Comparison of ENCODE assay signal across 27 cellular contexts in the genomic region with DNA sequence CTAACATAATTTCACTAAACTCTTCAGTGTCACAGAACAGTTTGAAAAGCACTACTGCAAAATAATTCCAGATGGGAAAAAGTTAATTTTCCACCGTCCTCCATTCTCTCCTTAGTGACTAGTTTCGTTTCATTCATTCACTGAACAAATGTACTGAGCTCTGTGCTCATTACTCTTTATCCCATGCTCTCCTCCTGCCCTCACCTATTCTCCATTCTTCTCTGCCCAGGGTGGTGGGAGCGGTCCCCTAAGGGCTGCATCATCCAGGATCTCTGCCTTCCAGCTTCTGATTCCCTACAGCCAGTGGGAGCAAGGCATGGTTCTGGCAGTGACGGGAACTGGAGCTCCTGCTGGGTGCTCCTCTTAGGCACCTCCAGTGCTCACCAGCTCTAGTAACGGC.
"Had no signal": no experiment of that assay in that cellular context is flagged by ENCODE, and none has a peak within 500 bp of the region (broad histone marks: within the 10 kb centered on the region; RNA-seq: fewer than 3 reads in every experiment).

No MANE protein-coding gene starts in this region.

- ATAC-seq: effector memory CD8-positive, alpha-beta T cell; esophagus mucosa; gastrocnemius medialis; heart right ventricle; left cardiac atrium; left lung; left ventricle myocardium superior; lower lobe of right lung; mucosa of descending colon had no signal

- H3K4me1 ChIP-seq: colonic mucosa, esophagus squamous epithelium, gastrocnemius medialis, heart right ventricle, left lung, lower lobe of right lung had no signal

- H3K36me3 Mint-ChIP-seq: mesothelial cell of epicardium had no signal

- H3K27me3 Mint-ChIP-seq: dendritic cell treated with granulocyte-macrophage colony-stimulating factor and Interleukin-4, amounts not matched to agents 40 ng/mL and 50 ng/mL, for 4 days had no signal

- H3K27ac ChIP-seq: colonic mucosa, epithelial cell of prostate, esophagus squamous epithelium, gastrocnemius medialis, heart right ventricle, left lung, lower lobe of right lung had no signal

- H3K9me3 ChIP-seq: colonic mucosa, esophagus squamous epithelium, gastrocnemius medialis, heart right ventricle, left lung, lower lobe of right lung, mucosa of descending colon had no signal

- H3K27me3 ChIP-seq: colonic mucosa, esophagus squamous epithelium, gastrocnemius medialis, heart right ventricle, left lung had no signal

- H3K27ac Mint-ChIP-seq: dendritic cell treated with granulocyte-macrophage colony-stimulating factor and Interleukin-4, amounts not matched to agents 40 ng/mL and 50 ng/mL, for 4 days; effector memory CD8-positive, alpha-beta T cell; endodermal cell; mesothelial cell of epicardium had no signal

- DNase-seq: colonic mucosa; cortex of kidney; effector CD8-positive, alpha-beta T cell; effector memory CD8-positive, alpha-beta T cell; endodermal cell; erythroblast; esophagus squamous epithelium; foreskin fibroblast; foreskin melanocyte; gastrocnemius medialis; glutamatergic neuron; head of caudate nucleus; heart right ventricle; hippocampal formation; left cardiac atrium; left lung; left ventricle myocardium superior; lower lobe of right lung; mesenchymal stem cell; mucosa of descending colon had no signal

- H3K36me3 ChIP-seq: colonic mucosa, esophagus squamous epithelium, gastrocnemius medialis, heart right ventricle, left lung, lower lobe of right lung had no signal

- H3K4me3 Mint-ChIP-seq: dendritic cell treated with granulocyte-macrophage colony-stimulating factor and Interleukin-4, amounts not matched to agents 40 ng/mL and 50 ng/mL, for 4 days; effector memory CD8-positive, alpha-beta T cell; endodermal cell; mesothelial cell of epicardium had no signal

- H3K9me3 Mint-ChIP-seq: dendritic cell treated with granulocyte-macrophage colony-stimulating factor and Interleukin-4, amounts not matched to agents 40 ng/mL and 50 ng/mL, for 4 days; effector memory CD8-positive, alpha-beta T cell; endodermal cell had no signal

- H3K4me3 ChIP-seq: colonic mucosa, esophagus squamous epithelium, gastrocnemius medialis, heart right ventricle, left lung, lower lobe of right lung, mucosa of descending colon had no signal

- FAIRE-seq: endometrium, islet of Langerhans, keratinocyte had no signal
